In genomic region chr16:29663020-29663828, GRCh38 we compare ENCODE assay signal across 1 cellular context.
TF ChIP-seq lines count a peak whose summit lies in the region.

TSS of gene SPN (plus strand) at chr16:29663247. CDS start at chr16:29663729, 482 bp downstream.

TF ChIP-seq in K562, 482 proteins besides CTCF, POLR2A, EP300 and RAD21 (continued from another document and continues in another):
- no peak for TF ChIP-seq FOXO4 (CRISPR knock-in tag; IDR thresholded peaks at IDR 0.05)
- no peak for TF ChIP-seq CHCHD3 (CRISPR knock-in tag; IDR thresholded peaks at IDR 0.05)
- TF ChIP-seq BMI1 (IDR thresholded peaks at IDR 0.05; ENCODE audit: low read length) = no peak
- TF ChIP-seq ZBTB2 (IDR thresholded peaks at IDR 0.05) = 0 out of 2 replicates have a peak, but pooled peaks have one; percentile 48
- TF ChIP-seq CCAR2 (IDR thresholded peaks at IDR 0.05; ENCODE audit: low read depth, low read length) = no peak
- peak; percentile 5 for TF ChIP-seq SAP30 (IDR thresholded peaks at IDR 0.05; ENCODE audit: borderline replicate concordance, insufficient read depth, low read depth, low read length, poor library complexity, severe bottlenecking)
- TF ChIP-seq SOX6 (IDR thresholded peaks at IDR 0.05) = peak; percentile 65
- no peak for TF ChIP-seq FOXJ3 (CRISPR knock-in tag; IDR thresholded peaks at IDR 0.05)
- TF ChIP-seq SRSF3 (IDR thresholded peaks at IDR 0.05; ENCODE audit: insufficient read depth, low read length) = no peak
- no peak for TF ChIP-seq ZBTB26 (CRISPR knock-in tag; IDR thresholded peaks at IDR 0.05)
- peak in 1 of 2 experiments; percentile 35; a peak in 1 of 4 replicates for TF ChIP-seq UBTF (IDR thresholded peaks at IDR 0.05; ENCODE audit: borderline replicate concordance in 1 of 2, low read depth in 2 of 2, low read length in 2 of 2)
- no peak for TF ChIP-seq NR2C1 (IDR thresholded peaks at IDR 0.05)
- 0 out of 2 replicates have a peak, but pooled peaks have one; percentile 29 for TF ChIP-seq NR2C1 (tag; IDR thresholded peaks at IDR 0.05)
- no peak for TF ChIP-seq EHMT2 (IDR thresholded peaks at IDR 0.05)
- TF ChIP-seq PATZ1 (CRISPR knock-in tag; IDR thresholded peaks at IDR 0.05; ENCODE audit: borderline replicate concordance) = no peak
- TF ChIP-seq SIX5 (IDR thresholded peaks at IDR 0.05; ENCODE audit: borderline replicate concordance in 1 of 2, insufficient read depth in 1 of 2, low read depth in 1 of 2, low read length in 2 of 2) = no peak
- no peak for TF ChIP-seq LARP7 (IDR thresholded peaks at IDR 0.05)
- no peak for TF ChIP-seq MBD1 (CRISPR knock-in tag; IDR thresholded peaks at IDR 0.05)
- TF ChIP-seq EWSR1 (IDR thresholded peaks at IDR 0.05; ENCODE audit: borderline replicate concordance, low read depth, partially characterized antibody) = no peak
- TF ChIP-seq ZKSCAN8 (CRISPR knock-in tag; IDR thresholded peaks at IDR 0.05) = no peak
- TF ChIP-seq ZBTB49 (CRISPR knock-in tag; IDR thresholded peaks at IDR 0.05; ENCODE audit: borderline replicate concordance) = no peak
- TF ChIP-seq CREM (IDR thresholded peaks at IDR 0.05; ENCODE audit: low read depth) = peak; percentile 68
- TF ChIP-seq NR2F6 (CRISPR knock-in tag; IDR thresholded peaks at IDR 0.05) = no peak
- no peak for TF ChIP-seq THRAP3 (IDR thresholded peaks at IDR 0.05; ENCODE audit: borderline replicate concordance)
- no peak for TF ChIP-seq ZNF134 (CRISPR knock-in tag; conservative IDR thresholded peaks at IDR 0.05)
- no peak for TF ChIP-seq ZNF140 (CRISPR knock-in tag; IDR thresholded peaks at IDR 0.05)
- TF ChIP-seq ZNF263 (CRISPR knock-in tag; IDR thresholded peaks at IDR 0.05; ENCODE audit: borderline replicate concordance) = peak; percentile 60; the same call in 1 of the 2 replicates
- TF ChIP-seq TFE3 (CRISPR knock-in tag; IDR thresholded peaks at IDR 0.05) = no peak
- TF ChIP-seq ADNP (tag; IDR thresholded peaks at IDR 0.05) = no peak
- TF ChIP-seq ZNF778 (CRISPR knock-in tag; IDR thresholded peaks at IDR 0.05) = no peak
- peak; percentile 31 to 73; a peak in 3 of 4 replicates for TF ChIP-seq MNT (conservative IDR thresholded peaks at IDR 0.05)
- TF ChIP-seq BHLHE40 (IDR thresholded peaks at IDR 0.05; ENCODE audit: low read length) = peak; percentile 39; the same call in 1 of the 2 replicates
- TF ChIP-seq ZNF699 (CRISPR knock-in tag; IDR thresholded peaks at IDR 0.05; ENCODE audit: insufficient replicate concordance) = no peak
- TF ChIP-seq EGR1 (conservative IDR thresholded peaks at IDR 0.05) = peak; percentile 35; the same call in 1 of the 2 replicates
- peak; percentile 96 for TF ChIP-seq KLF16 (IDR thresholded peaks at IDR 0.05)
- TF ChIP-seq HNRNPH1 (optimal IDR thresholded peaks at IDR 0.05; ENCODE audit: low read depth, low read length) = no peak
